In genomic region chr1:176802316-176802715, GRCh38 we compare ENCODE assay signal across 23 cellular contexts.
DNase-seq lines count a peak whose midpoint lies in the region; ATAC-seq, FAIRE-seq and TF ChIP-seq lines count a peak whose summit lies in the region.
"Had no signal": no experiment of that assay in that cellular context is flagged by ENCODE, and none has a peak within 500 bp of the region (broad histone marks: within the 10 kb centered on the region; RNA-seq: fewer than 3 reads in every experiment).

No MANE protein-coding gene starts in this region.

- H3K9me3 ChIP-seq in right cardiac atrium (ENCODE audit: control insufficient read depth, low read length), result no peaks in the 10 kb centered on the region
- no peaks in the 10 kb centered on the region for H3K9me3 ChIP-seq in mesodermal cell (ENCODE audit: control insufficient read depth, low read length)
- no peaks in the 10 kb centered on the region for H3K9me3 ChIP-seq in upper lobe of right lung
- H3K9me3 ChIP-seq: A549, SJSA1 had no signal

- no peaks in the 10 kb centered on the region for H3K4me1 Mint-ChIP-seq in activated naive CD8-positive, alpha-beta T cell treated with anti-CD3 and anti-CD28 coated beads for 36 hours
- H3K4me1 Mint-ChIP-seq: B cell, CD14-positive monocyte had no signal

- no peaks in the 10 kb centered on the region for H3K27me3 Mint-ChIP-seq in activated naive CD8-positive, alpha-beta T cell treated with anti-CD3 and anti-CD28 coated beads for 36 hours

- H3K27ac Mint-ChIP-seq in activated naive CD8-positive, alpha-beta T cell treated with anti-CD3 and anti-CD28 coated beads for 36 hours, result no peak overlapping the region
- H3K27ac Mint-ChIP-seq: B cell, CD14-positive monocyte had no signal

- H3K9me3 Mint-ChIP-seq in activated naive CD8-positive, alpha-beta T cell treated with anti-CD3 and anti-CD28 coated beads for 36 hours, result no peaks in the 10 kb centered on the region
- H3K9me3 Mint-ChIP-seq: H9 had no signal

- no peak for FAIRE-seq in RCC 7860 (lab: Jason Lieb, UNC)
- FAIRE-seq: A549, D721Med had no signal

- H3K36me3 Mint-ChIP-seq in activated naive CD8-positive, alpha-beta T cell treated with anti-CD3 and anti-CD28 coated beads for 36 hours, result no peaks in the 10 kb centered on the region
- H3K36me3 Mint-ChIP-seq: CD14-positive monocyte had no signal

- H3K27ac ChIP-seq in right cardiac atrium (ENCODE audit: low read length) (no peak overlapping the region), mesodermal cell (ENCODE audit: low read depth, low read length, severe bottlenecking) (peak overlapping the region; percentile 85), upper lobe of right lung (no peak overlapping the region)
- H3K27ac ChIP-seq: A549, HL-60, SJSA1 had no signal

- no peak overlapping the region for H3K4me3 Mint-ChIP-seq in activated naive CD8-positive, alpha-beta T cell treated with anti-CD3 and anti-CD28 coated beads for 36 hours
- H3K4me3 Mint-ChIP-seq: B cell, CD14-positive monocyte, H9 had no signal

- intact Hi-C loops in left ventricle myocardium superior (cut with micrococcal nuclease), result no loop called here
- intact Hi-C loops in right cardiac atrium (cut with DNase I), result no loop called here
- intact Hi-C loops in upper lobe of right lung (cut with DNase I), result no loop called here

- H3K4me1 ChIP-seq in right cardiac atrium (ENCODE audit: control insufficient read depth, insufficient read depth, low read length) (no peaks in the 10 kb centered on the region), mesodermal cell (ENCODE audit: control insufficient read depth, insufficient read depth, low read length, poor library complexity, severe bottlenecking) (peaks cover 35% of the 10 kb centered on the region), upper lobe of right lung (no peaks in the 10 kb centered on the region)
- H3K4me1 ChIP-seq: A549 had no signal

- no peaks in the 10 kb centered on the region for H3K27me3 ChIP-seq in right cardiac atrium (ENCODE audit: control insufficient read depth, insufficient read depth)
- H3K27me3 ChIP-seq in upper lobe of right lung, result no peaks in the 10 kb centered on the region
- H3K27me3 ChIP-seq: SJSA1 had no signal

- no peaks in the 10 kb centered on the region for H3K36me3 ChIP-seq in mesodermal cell (ENCODE audit: control insufficient read depth, insufficient read depth, low read length)
- H3K36me3 ChIP-seq in upper lobe of right lung, result no peaks in the 10 kb centered on the region
- H3K36me3 ChIP-seq: SJSA1 had no signal

- ATAC-seq in left ventricle myocardium superior (peak; percentile 9), right cardiac atrium (no peak), upper lobe of right lung (no peak), GM18867 (IDR thresholded peaks at IDR 0.05; ENCODE audit: unreplicated experiment) (no peak)
- ATAC-seq: A549 had no signal

- DNase-seq in left ventricle myocardium superior (no peak), right cardiac atrium (no peak), cerebellar cortex (ENCODE audit: low spot score) (peak; percentile 75), upper lobe of right lung (no peak), RCC 7860 (ENCODE audit: low spot score) (no peak)
- no peak for DNase-seq in activated naive CD8-positive, alpha-beta T cell treated with anti-CD3 and anti-CD28 coated beads for 36 hours
- DNase-seq: DMS79, H9, KG1, NCI-H1092, NCI-H1436, NCI-H187 treated with DMSO at 0.1 percent for 48 hours, NCI-H2107, NCI-H526, OCI-M1 had no signal

- TF ChIP-seq CTCF in upper lobe of right lung (IDR thresholded peaks at IDR 0.05), result no peak

- WGBS in right cardiac atrium, result 70% methylated on average over 2 of the region's 2 CpGs
- WGBS in mesodermal cell (ENCODE audit: insufficient coverage in 2 of 2), 2 experiments, result 93% methylated on average over 2 of the region's 2 CpGs

- H3K4me3 ChIP-seq in right cardiac atrium (ENCODE audit: low read length), result no peak overlapping the region
- H3K4me3 ChIP-seq in mesodermal cell (ENCODE audit: extremely low read depth, insufficient read depth, low read length, poor library complexity, severe bottlenecking), result no peak overlapping the region
- no peak overlapping the region for H3K4me3 ChIP-seq in upper lobe of right lung
- H3K4me3 ChIP-seq: A549, SJSA1 had no signal
